17 cellular contexts compared by ENCODE assay signal in genomic region chr14:56175773-56176172, GRCh38. TPM values are rescaled to one million over a fixed set of nuclear protein-coding genes. Genes with fewer than 3 reads are reported as not detected.
DNase-seq lines count a peak whose midpoint lies in the region; ATAC-seq and TF ChIP-seq lines count a peak whose summit lies in the region.
"Had no signal": no experiment of that assay in that cellular context is flagged by ENCODE, and none has a peak within 500 bp of the region (broad histone marks: within the 10 kb centered on the region; RNA-seq: fewer than 3 reads in every experiment).

No MANE protein-coding gene starts in this region.

- H4K8ac ChIP-seq in IMR-90 (ENCODE audit: low read depth in 2 of 2, low read length in 2 of 2) = no peak overlapping the region

- H3K79me1 ChIP-seq in IMR-90 (ENCODE audit: low read depth in 1 of 2, low read length in 2 of 2) = peaks cover 31 to 67% of the 10 kb centered on the region in 2 experiments

- no peak overlapping the region for H4K91ac ChIP-seq in IMR-90 (ENCODE audit: insufficient read depth, low read depth, low read length)

- H3K9me3 ChIP-seq in DND-41 (ENCODE audit: insufficient read depth, low read length, severe bottlenecking) (no peaks in the 10 kb centered on the region), IMR-90 (ENCODE audit: control insufficient read depth, insufficient read depth, low read length) (no peaks in the 10 kb centered on the region), body of pancreas (no peaks in the 10 kb centered on the region), mucosa of descending colon (no peaks in the 10 kb centered on the region)
- H3K9me3 ChIP-seq: BE2C, Caco-2 had no signal

- no peak overlapping the region for H3K18ac ChIP-seq in IMR-90 (ENCODE audit: low read depth, low read length)

- WGBS in IMR-90 (ENCODE audit: extremely low coverage in 2 of 2, insufficient read length in 1 of 2), 2 experiments = no CpG with 5 or more reads among the region's 2 CpGs
- WGBS in body of pancreas, 2 donors = 46 to 59% methylated on average over 2 of the region's 2 CpGs

- H2BK5ac ChIP-seq in IMR-90 (ENCODE audit: low read depth, low read length, poor library complexity, severe bottlenecking) = no peak overlapping the region

- H4K20me1 ChIP-seq in DND-41 (ENCODE audit: insufficient read depth, low read length) = peaks cover 15% of the 10 kb centered on the region
- H4K20me1 ChIP-seq in IMR-90 (ENCODE audit: insufficient read depth, low read length) = peaks cover 6% of the 10 kb centered on the region; the same call in 1 of the 2 replicates

- H3K23ac ChIP-seq in IMR-90 (ENCODE audit: low read depth, low read length) = no peak overlapping the region

- no peak overlapping the region for H2BK20ac ChIP-seq in IMR-90 (ENCODE audit: low read depth, low read length)

- no peak overlapping the region for H2BK120ac ChIP-seq in IMR-90 (ENCODE audit: low read depth, low read length)

- intact Hi-C loops in IMR-90 (cut with micrococcal nuclease) = no loop called here
- intact Hi-C loops in body of pancreas (cut with DNase I) = no loop called here
- intact Hi-C loops in mucosa of descending colon (cut with DNase I, micrococcal nuclease) = no loop called here

- H3K27me3 ChIP-seq in DND-41 (ENCODE audit: insufficient read depth, low read length, poor library complexity) (no peaks in the 10 kb centered on the region), IMR-90 (ENCODE audit: control insufficient read depth, insufficient read depth, low read length) (no peaks in the 10 kb centered on the region), body of pancreas (no peaks in the 10 kb centered on the region)
- H3K27me3 ChIP-seq: BE2C had no signal

- TF ChIP-seq POLR2A in IMR-90 (IDR thresholded peaks at IDR 0.05; ENCODE audit: low read depth, low read length) (no peak), body of pancreas (IDR thresholded peaks at IDR 0.05) (no peak)

- TF ChIP-seq CTCF in DND-41 (IDR thresholded peaks at IDR 0.05; ENCODE audit: borderline replicate concordance, extremely low read depth, low read length, poor library complexity, severe bottlenecking) = no peak
- no peak for TF ChIP-seq CTCF in IMR-90 (conservative IDR thresholded peaks at IDR 0.05; ENCODE audit: low read depth, low read length)
- TF ChIP-seq CTCF in body of pancreas (IDR thresholded peaks at IDR 0.05) = no peak
- no peak for TF ChIP-seq CTCF in mucosa of descending colon (IDR thresholded peaks at IDR 0.05)

- H2BK15ac ChIP-seq in IMR-90 (ENCODE audit: low read depth, low read length) = no peak overlapping the region

- no peak overlapping the region for H3K9ac ChIP-seq in DND-41 (ENCODE audit: low read depth, low read length)
- H3K9ac ChIP-seq in IMR-90 (ENCODE audit: low read depth, low read length) = no peak overlapping the region

- H3K14ac ChIP-seq in IMR-90 (replicated peaks; ENCODE audit: low read depth, low read length) = no peak overlapping the region

- no peak overlapping the region for H2AFZ ChIP-seq in DND-41 (ENCODE audit: low read depth, low read length)
- no peak overlapping the region for H2AFZ ChIP-seq in IMR-90 (replicated peaks; ENCODE audit: low read length, poor library complexity)
- H2AFZ ChIP-seq: GM23338 had no signal

- TF ChIP-seq RAD21 in IMR-90 (IDR thresholded peaks at IDR 0.05; ENCODE audit: low read length) = no peak

- H3K4me1 ChIP-seq in DND-41 (ENCODE audit: insufficient read depth, low read length) (peaks cover 64% of the 10 kb centered on the region), IMR-90 (ENCODE audit: control insufficient read depth, insufficient read depth, low read length) (peaks cover 16% of the 10 kb centered on the region), body of pancreas (peaks cover 93% of the 10 kb centered on the region), mucosa of descending colon (ENCODE audit: low read depth) (no peaks in the 10 kb centered on the region)
- H3K4me1 ChIP-seq: BE2C, Caco-2 had no signal

- dilution Hi-C loops in IMR-90 (cut with HindIII; ENCODE audit: low sequenced_read_pairs, unreplicated experiment) = no loop called here

- no TSS peak for BruUV-seq in IMR-90 (replicated peaks; lab: Mats Ljungman, UMichigan)

- no peak overlapping the region for H3K56ac ChIP-seq in IMR-90 (ENCODE audit: extremely low read depth, insufficient read depth, low read length)

- H3K4me3 ChIP-seq in DND-41 (ENCODE audit: low read depth in 1 of 2, low read length in 2 of 2) (no peak overlapping the region), IMR-90 (ENCODE audit: insufficient read depth, low read depth, low read length) (no peak overlapping the region), body of pancreas (no peak overlapping the region), mucosa of descending colon (no peak overlapping the region)
- H3K4me3 ChIP-seq: GM23338 had no signal

- DNase-seq in DND-41 = no peak
- no peak for DNase-seq in IMR-90
- no peak for DNase-seq in body of pancreas
- no peak for DNase-seq in mucosa of descending colon
- no peak for DNase-seq in KBM-7
- DNase-seq in NCI-H526 treated with DMSO at 0.1 percent for 48 hours (lab: John Stamatoyannopoulos, UW) = no peak
- DNase-seq: ACHN; BE2C; C1 segment of cervical spinal cord; Caco-2; CD4-positive, alpha-beta T cell; GDM1; HFFc6; KG1 had no signal

- H3K4me2 ChIP-seq in DND-41 (ENCODE audit: insufficient read depth, low read length) (no peak overlapping the region), IMR-90 (ENCODE audit: low read depth, low read length) (no peak overlapping the region)
- H3K4me2 ChIP-seq: GM23338 had no signal

- H3K79me2 ChIP-seq in DND-41 (ENCODE audit: insufficient read depth, low read length) = peaks cover 93% of the 10 kb centered on the region

- H3K36me3 ChIP-seq in DND-41 (ENCODE audit: insufficient read depth, low read length) = peaks cover 35% of the 10 kb centered on the region
- H3K36me3 ChIP-seq in IMR-90 (ENCODE audit: control insufficient read depth, insufficient read depth, low read length) = peaks cover 5% of the 10 kb centered on the region
- H3K36me3 ChIP-seq in body of pancreas (replicated peaks in 1 of 2; ENCODE audit: insufficient read depth in 1 of 2, low read depth in 2 of 2) = no peaks in the 10 kb centered on the region
- H3K36me3 ChIP-seq in mucosa of descending colon (ENCODE audit: low read depth) = no peaks in the 10 kb centered on the region
- H3K36me3 ChIP-seq: BE2C had no signal

- H4K5ac ChIP-seq in IMR-90 (ENCODE audit: low read depth, low read length) = no peak overlapping the region

- POLR2A ChIA-PET in IMR-90 (lab: Charles Lee; ENCODE audit: unreplicated experiment) = no interaction called here

- H3K4ac ChIP-seq in IMR-90 (ENCODE audit: low read depth, low read length) = no peak overlapping the region

- H3K27ac ChIP-seq in DND-41 (ENCODE audit: low read length) (peak overlapping the region; percentile 97), IMR-90 (ENCODE audit: insufficient read depth, low read length) (no peak overlapping the region), body of pancreas (peak overlapping the region; percentile 5 to 77 (median 58))

- CTCF ChIA-PET in IMR-90 (lab: Yijun Ruan, JAX) = interaction anchor here (0.6 kb wide), 1 partner anchor 246 kb away, joined by 3 read pairs; no protein-coding TSS in a partner anchor

- in situ Hi-C loops in IMR-90 (cut with MboI; ENCODE audit: low sequenced_read_pairs) = no loop called here
- in situ Hi-C loops in KBM-7 (cut with MboI; ENCODE audit: low pct_unique_long_range_greater_than_20kb, low sequenced_read_pairs) = no loop called here

- no peak overlapping the region for H2AK5ac ChIP-seq in IMR-90 (ENCODE audit: low read depth, low read length)

- no peak overlapping the region for H2AK9ac ChIP-seq in IMR-90 (replicated peaks; ENCODE audit: low read depth, low read length, poor library complexity)

- ATAC-seq in DND-41 (ENCODE audit: insufficient read depth, low read depth) (no peak), IMR-90 (ENCODE audit: low read depth) (peak; percentile 36; the same call in 1 of the 2 replicates), body of pancreas (no peak), mucosa of descending colon (peak; percentile 67), HG02852 (IDR thresholded peaks at IDR 0.05; ENCODE audit: unreplicated experiment) (no peak)
- ATAC-seq: GM23338, HCT116 had no signal

- H3K9me1 ChIP-seq in IMR-90 (ENCODE audit: insufficient read depth, low read length) = peaks cover 18% of the 10 kb centered on the region

TF ChIP-seq in IMR-90, 13 proteins besides CTCF, POLR2A, EP300 and RAD21:
- TF ChIP-seq MAFK (IDR thresholded peaks at IDR 0.05; ENCODE audit: low read depth, low read length) = no peak
- TF ChIP-seq BHLHE40 (IDR thresholded peaks at IDR 0.05; ENCODE audit: low read depth, low read length) = no peak
- TF ChIP-seq, protein P1, sequence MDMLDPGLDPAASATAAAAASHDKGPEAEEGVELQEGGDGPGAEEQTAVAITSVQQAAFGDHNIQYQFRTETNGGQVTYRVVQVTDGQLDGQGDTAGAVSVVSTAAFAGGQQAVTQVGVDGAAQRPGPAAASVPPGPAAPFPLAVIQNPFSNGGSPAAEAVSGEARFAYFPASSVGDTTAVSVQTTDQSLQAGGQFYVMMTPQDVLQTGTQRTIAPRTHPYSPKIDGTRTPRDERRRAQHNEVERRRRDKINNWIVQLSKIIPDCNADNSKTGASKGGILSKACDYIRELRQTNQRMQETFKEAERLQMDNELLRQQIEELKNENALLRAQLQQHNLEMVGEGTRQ (IDR thresholded peaks at IDR 0.05; ENCODE audit: low read depth, low read length) = 0 out of 2 replicates have a peak, but pooled peaks have one; percentile 32
- no peak for TF ChIP-seq FOS (IDR thresholded peaks at IDR 0.05; ENCODE audit: low read depth, low read length)

RNA-seq across cellular contexts. Expression of gene PELI2, which starts 57.6 kb away (rescaled TPM):
- total RNA-seq in IMR-90 (2012; rRNA removed) (31.7 and 36.7 TPM in 2 replicates), body of pancreas (10 to 100 TPM; 31.6 to 41.8 TPM), mucosa of descending colon (10 to 100 TPM; 14.3 to 33.4 (median 30.8) TPM)
- polyA plus RNA-seq in IMR-90 (2012; rRNA removed) = 6.0 and 7.4 TPM in 2 replicates
- polyA plus RNA-seq in IMR-90 (2012; cell fraction: cytosol; rRNA removed) = 1.6 and 2.4 TPM in 2 replicates
- polyA plus RNA-seq in IMR-90 (2012; cell fraction: nucleus; rRNA removed; ENCODE audit: low replicate concordance) = 5.8 and 13.1 TPM in 2 replicates

Comparison
In these comparisons a context has a peak if more than half of its experiments do, and no peak if none do; other contexts are left out.
1. ATAC-seq: peak in IMR-90 (single experiment) and mucosa of descending colon (single experiment); none in DND-41 (single experiment), body of pancreas (single experiment) and HG02852 (single experiment).